In the genomic region with DNA sequence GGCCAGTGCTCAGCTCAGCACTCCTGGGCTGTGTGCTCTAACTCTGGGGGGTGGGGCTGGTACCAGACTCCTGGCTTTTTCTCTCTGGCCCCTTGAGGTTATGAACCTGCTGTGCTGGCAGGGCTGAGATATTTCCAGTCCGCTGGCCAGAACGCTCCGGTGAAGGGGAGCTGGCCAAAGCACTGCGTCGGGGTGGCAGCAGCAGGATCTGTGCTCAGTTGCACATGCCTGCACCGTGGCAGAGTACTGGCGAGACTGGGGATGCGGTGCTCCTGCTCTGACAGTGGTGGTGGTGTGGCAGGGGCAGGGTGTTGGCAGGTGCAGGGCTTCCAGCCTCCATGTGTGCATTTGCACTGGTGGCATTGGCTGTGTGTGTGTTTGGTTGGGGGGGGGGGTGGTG, we compare ENCODE assay signal across 34 cellular contexts.
"Had no signal": no experiment of that assay in that cellular context is flagged by ENCODE, and none has a peak within 500 bp of the region (broad histone marks: within the 10 kb centered on the region; RNA-seq: fewer than 3 reads in every experiment).

No MANE protein-coding gene starts in this region.

- H3K4me1 ChIP-seq: adrenal gland, ascending aorta, colonic mucosa, left lung, pancreas, psoas muscle, tibial artery had no signal

- H3K4me1 Mint-ChIP-seq: activated B cell treated with CpG ODN at 0.5 μM for 24 hours; activated CD4-positive, alpha-beta T cell treated with anti-CD3 and anti-CD28 coated beads for 36 hours; activated T-helper 17 cell treated with anti-CD3 and anti-CD28 coated beads, Interleukin-2, amount 50 U/mL, for 72 hours; naive thymus-derived CD8-positive, alpha-beta T cell had no signal

- H3K36me3 Mint-ChIP-seq: activated naive CD8-positive, alpha-beta T cell; mesothelial cell of epicardium; naive thymus-derived CD8-positive, alpha-beta T cell had no signal

- FAIRE-seq: endothelial cell of umbilical vein, pancreas had no signal

- H3K9me3 ChIP-seq: adrenal gland, ascending aorta, colonic mucosa, neutrophil, pancreas, psoas muscle, tibial artery had no signal

- H3K4me3 Mint-ChIP-seq: activated B cell treated with CpG ODN at 0.5 μM for 24 hours; activated CD4-positive, alpha-beta T cell treated with anti-CD3 and anti-CD28 coated beads for 36 hours; activated naive CD8-positive, alpha-beta T cell; activated T-cell treated with anti-CD3 and anti-CD28 coated beads, Interleukin-2, amount 50 U/mL, for 24 hours; activated T-helper 17 cell treated with anti-CD3 and anti-CD28 coated beads, Interleukin-2, amount 50 U/mL, for 72 hours; effector memory CD8-positive, alpha-beta T cell; mesothelial cell of epicardium; naive thymus-derived CD8-positive, alpha-beta T cell; T-helper 1 cell treated with Interleukin-12 subunit alpha and Interleukin-12 subunit beta and Interleukin-4 antibody, amounts not matched to agents 30 μg/mL and 1 μg/mL, for 36 hours had no signal

- H3K4me3 ChIP-seq: adrenal gland, ascending aorta, colonic mucosa, dorsolateral prefrontal cortex, left lung, pancreas, psoas muscle, tibial artery had no signal

- H3K27me3 ChIP-seq: adrenal gland, ascending aorta, brain microvascular endothelial cell, colonic mucosa, dorsolateral prefrontal cortex, left lung, neutrophil, pancreas, tibial artery had no signal

- H3K36me3 ChIP-seq: adrenal gland, ascending aorta, brain microvascular endothelial cell, colonic mucosa, left lung, neutrophil, pancreas, tibial artery had no signal

- H3K27me3 Mint-ChIP-seq: activated B cell treated with CpG ODN at 0.5 μM for 24 hours; activated CD4-positive, alpha-beta T cell treated with anti-CD3 and anti-CD28 coated beads for 36 hours; activated naive CD8-positive, alpha-beta T cell; activated T-cell treated with anti-CD3 and anti-CD28 coated beads, Interleukin-2, amount 50 U/mL, for 24 hours; activated T-helper 17 cell treated with anti-CD3 and anti-CD28 coated beads, Interleukin-2, amount 50 U/mL, for 72 hours; effector memory CD8-positive, alpha-beta T cell had no signal

- ATAC-seq: activated CD4-positive, alpha-beta T cell treated with anti-CD3 and anti-CD28 coated beads for 36 hours; activated T-helper 17 cell treated with anti-CD3 and anti-CD28 coated beads, Interleukin-2, amount 50 U/mL, for 72 hours; effector memory CD8-positive, alpha-beta T cell; esophagus mucosa; left lung; naive thymus-derived CD8-positive, alpha-beta T cell; pancreas; psoas muscle; right cardiac atrium; stimulated activated naive CD8-positive, alpha-beta T cell treated with anti-CD3 and anti-CD28 coated beads, Interleukin-15, Interleukin-2, amounts not matched to agents 100 U/mL and 50 U/mL, for 24 hours had no signal

- H3K27ac ChIP-seq: adrenal gland, ascending aorta, brain microvascular endothelial cell, colonic mucosa, dorsolateral prefrontal cortex, left lung, neutrophil, pancreas, psoas muscle, tibial artery had no signal

- DNase-seq: activated B cell treated with CpG ODN at 0.5 μM for 24 hours; activated CD4-positive, alpha-beta T cell treated with anti-CD3 and anti-CD28 coated beads for 36 hours; activated CD4-positive, alpha-beta T cell treated with anti-CD3 and anti-CD28 coated beads, Interleukin-2, amount 50 U/mL, for 4 hours; activated CD8-positive, alpha-beta memory T cell treated with anti-CD3 and anti-CD28 coated beads for 24 hours; activated CD8-positive, alpha-beta memory T cell treated with anti-CD3 and anti-CD28 coated beads, Interleukin-2, amount 50 U/mL, for 4 hours; activated naive CD4-positive, alpha-beta T cell; activated T-cell treated with anti-CD3 and anti-CD28 coated beads, Interleukin-2, amount 50 U/mL, for 24 hours; adrenal gland; brain microvascular endothelial cell; central memory CD4-positive, alpha-beta T cell; colonic mucosa; dorsolateral prefrontal cortex; effector memory CD8-positive, alpha-beta T cell; foreskin melanocyte; hypothalamus; islet precursor cell; left lung; naive thymus-derived CD8-positive, alpha-beta T cell; psoas muscle; stimulated activated CD4-positive, alpha-beta T cell treated with anti-CD3 and anti-CD28 coated beads, Interleukin-12 subunit alpha, Interleukin-12 subunit beta, amount 100 ng/mL, for 4 hours; stimulated activated CD4-positive, alpha-beta T cell treated with anti-CD3 and anti-CD28 coated beads, Interleukin-4, amount 100 ng/mL, for 4 hours; stimulated activated naive CD8-positive, alpha-beta T cell treated with anti-CD3 and anti-CD28 coated beads, Interleukin-15, Interleukin-2, amounts not matched to agents 100 U/mL and 50 U/mL, for 24 hours; substantia nigra; tibial artery had no signal

- H3K27ac Mint-ChIP-seq: activated B cell treated with CpG ODN at 0.5 μM for 24 hours; activated CD4-positive, alpha-beta T cell treated with anti-CD3 and anti-CD28 coated beads for 36 hours; activated naive CD8-positive, alpha-beta T cell; activated T-cell treated with anti-CD3 and anti-CD28 coated beads, Interleukin-2, amount 50 U/mL, for 24 hours; activated T-helper 17 cell treated with anti-CD3 and anti-CD28 coated beads, Interleukin-2, amount 50 U/mL, for 72 hours; effector memory CD8-positive, alpha-beta T cell; mesothelial cell of epicardium; naive thymus-derived CD8-positive, alpha-beta T cell; T-helper 1 cell treated with Interleukin-12 subunit alpha and Interleukin-12 subunit beta and Interleukin-4 antibody, amounts not matched to agents 30 μg/mL and 1 μg/mL, for 36 hours had no signal
